Comparison of ENCODE assay signal across 8 cellular contexts in the genomic region with DNA sequence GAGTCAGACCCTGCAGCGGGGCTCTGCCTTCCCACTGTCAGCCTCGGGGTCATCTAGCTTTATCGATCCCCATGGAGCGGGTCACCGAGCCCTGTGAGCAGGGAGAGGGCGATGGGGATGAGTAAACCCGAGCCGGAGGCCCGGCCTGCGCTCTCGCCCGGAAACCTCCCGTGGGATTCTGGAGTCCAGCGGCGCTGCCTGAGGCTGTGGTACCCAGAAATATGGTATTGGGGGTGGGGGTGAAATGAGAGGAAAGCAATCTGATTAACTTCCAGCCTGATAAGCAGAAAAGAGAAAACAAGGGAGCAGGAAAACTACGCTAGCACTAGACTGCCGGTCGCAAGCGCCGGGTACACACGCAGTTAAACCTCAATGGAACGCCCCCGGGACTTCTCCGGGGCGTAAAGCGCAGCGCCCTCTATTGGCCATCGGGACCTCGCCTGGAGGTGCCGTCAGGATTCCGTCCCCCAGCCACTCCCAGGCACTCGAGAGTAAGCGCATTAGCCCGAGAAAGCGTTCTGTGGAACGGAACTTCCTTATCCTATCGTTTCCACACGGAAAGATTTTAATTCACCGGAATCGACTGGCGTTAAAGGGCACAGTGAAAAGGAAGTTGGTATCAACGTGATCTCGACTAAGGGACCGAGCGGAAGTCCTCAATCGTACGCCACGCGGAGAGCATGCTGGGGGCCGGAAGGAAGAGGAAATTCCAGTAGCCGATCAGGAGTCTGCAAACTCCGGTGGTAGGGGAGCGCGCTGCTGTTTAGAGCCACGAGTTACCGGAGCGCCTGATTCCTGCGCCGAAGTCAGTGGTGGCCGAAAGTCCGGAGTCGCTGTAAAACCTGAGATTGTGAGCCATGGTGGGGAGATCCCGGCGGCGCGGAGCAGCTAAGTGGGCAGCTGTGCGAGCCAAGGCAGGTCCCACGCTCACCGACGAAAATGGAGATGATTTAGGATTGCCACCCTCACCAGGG. TPM values are rescaled to one million over a fixed set of nuclear protein-coding genes. Genes with fewer than 3 reads are reported as not detected.
DNase-seq lines count a peak whose midpoint lies in the region; ATAC-seq, FAIRE-seq and TF ChIP-seq lines count a peak whose summit lies in the region.

A gene with protein sequence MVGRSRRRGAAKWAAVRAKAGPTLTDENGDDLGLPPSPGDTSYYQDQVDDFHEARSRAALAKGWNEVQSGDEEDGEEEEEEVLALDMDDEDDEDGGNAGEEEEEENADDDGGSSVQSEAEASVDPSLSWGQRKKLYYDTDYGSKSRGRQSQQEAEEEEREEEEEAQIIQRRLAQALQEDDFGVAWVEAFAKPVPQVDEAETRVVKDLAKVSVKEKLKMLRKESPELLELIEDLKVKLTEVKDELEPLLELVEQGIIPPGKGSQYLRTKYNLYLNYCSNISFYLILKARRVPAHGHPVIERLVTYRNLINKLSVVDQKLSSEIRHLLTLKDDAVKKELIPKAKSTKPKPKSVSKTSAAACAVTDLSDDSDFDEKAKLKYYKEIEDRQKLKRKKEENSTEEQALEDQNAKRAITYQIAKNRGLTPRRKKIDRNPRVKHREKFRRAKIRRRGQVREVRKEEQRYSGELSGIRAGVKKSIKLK (plus strand): TSS at position 712 of the 974 bp plus-strand sequence. CDS start 146 bp downstream, at position 858.

- no peaks in the 10 kb centered on the region for H3K36me3 ChIP-seq in mammary epithelial cell (ENCODE audit: insufficient read depth, low read length)
- peaks cover 13% of the 10 kb centered on the region for H3K36me3 ChIP-seq in iPS-20b (ENCODE audit: insufficient read depth, low read depth, low read length)
- no peaks in the 10 kb centered on the region for H3K36me3 ChIP-seq in small intestine (ENCODE audit: control insufficient read depth in 2 of 2, insufficient read depth in 2 of 2, low read length in 2 of 2)

- H3K4me3 ChIP-seq in mammary epithelial cell (replicated peaks in 1 of 3; ENCODE audit: insufficient read depth in 1 of 3, low read depth in 2 of 3, low read length in 3 of 3) = peak within 1 kb of the TSS; percentile 63 to 80 (median 75)
- H3K4me3 ChIP-seq in iPS-20b (ENCODE audit: low read length) = peak within 1 kb of the TSS; percentile 97
- H3K4me3 ChIP-seq in small intestine (ENCODE audit: low read depth in 1 of 2, low read length in 2 of 2) = peak within 1 kb of the TSS; percentile 46 to 92

- H3K9ac ChIP-seq in mammary epithelial cell (ENCODE audit: insufficient read depth, low read length) (peak within 1 kb of the TSS; percentile 77), iPS-20b (ENCODE audit: low read depth, low read length) (peak within 1 kb of the TSS; percentile 94)

- H3K9me3 ChIP-seq in mammary epithelial cell (replicated peaks; ENCODE audit: insufficient read depth, low read length) = no peaks in the 10 kb centered on the region
- H3K9me3 ChIP-seq in iPS-20b (ENCODE audit: insufficient read depth, low read depth, low read length) = no peaks in the 10 kb centered on the region
- no peaks in the 10 kb centered on the region for H3K9me3 ChIP-seq in small intestine (ENCODE audit: control insufficient read depth, low read depth)

- H3K4me2 ChIP-seq in mammary epithelial cell (ENCODE audit: insufficient read depth, low read depth, low read length) = peak within 1 kb of the TSS; percentile 94

- ATAC-seq in GM18867 (IDR thresholded peaks at IDR 0.05; ENCODE audit: unreplicated experiment) (peak; percentile 90), HG03108 (IDR thresholded peaks at IDR 0.05; ENCODE audit: unreplicated experiment) (peak; percentile 90)

- CTCF ChIA-PET in mammary epithelial cell (lab: Charles Lee; ENCODE audit: low non-redundant PET) = no interaction called here

- FAIRE-seq in small intestine (lab: Jason Lieb, UNC) = no peak

- TSS peak; percentile 94 for BruUV-seq in mammary epithelial cell (replicated peaks; lab: Mats Ljungman, UMichigan)

- peak within 1 kb of the TSS; percentile 95 for H3K27ac ChIP-seq in VCaP
- peak within 1 kb of the TSS; percentile 70 for H3K27ac ChIP-seq in mammary epithelial cell (ENCODE audit: insufficient read depth, low read depth, low read length)
- H3K27ac ChIP-seq in iPS-20b (ENCODE audit: low read length) = peak within 1 kb of the TSS; percentile 88
- peak within 1 kb of the TSS; percentile 97 to 98 for H3K27ac ChIP-seq in small intestine (ENCODE audit: low read depth in 1 of 2, low read length in 1 of 2)

- peak; percentile 100 for TF ChIP-seq CTCF in VCaP (conservative IDR thresholded peaks at IDR 0.05)
- TF ChIP-seq CTCF in mammary epithelial cell (conservative IDR thresholded peaks at IDR 0.05 in 1 of 2, IDR thresholded peaks at IDR 0.05 in 1 of 2; ENCODE audit: extremely low read depth in 1 of 2, insufficient read depth in 1 of 2, low read depth in 1 of 2, low read length in 2 of 2) = peak; percentile 95 to 96

- H4K20me1 ChIP-seq in mammary epithelial cell (ENCODE audit: insufficient read depth, low read length) = no peaks in the 10 kb centered on the region

- intact Hi-C loops in mammary epithelial cell (cut with micrococcal nuclease) = loop anchor here (1.0 to 10.0 kb wide), 6 partner anchors 16 to 1627 kb away; a partner anchor contains a TSS

- in situ Hi-C loops in ACHN (cut with HindIII; ENCODE audit: low pct_ligation_motif_present, low pct_unique_long_range_greater_than_20kb, low sequenced_read_pairs) (no loop called here), mammary epithelial cell (cut with MboI; ENCODE audit: low sequenced_read_pairs in 2 of 2) (loop anchor here in 1 of 2 donors (25.0 kb wide), 1 partner anchor 299 kb away; a partner anchor contains a TSS)

- no peaks in the 10 kb centered on the region for H3K27me3 ChIP-seq in mammary epithelial cell (ENCODE audit: insufficient read depth, low read length)
- H3K27me3 ChIP-seq in iPS-20b (ENCODE audit: insufficient read depth, low read length) = no peaks in the 10 kb centered on the region
- H3K27me3 ChIP-seq in small intestine (ENCODE audit: control insufficient read depth in 2 of 2, insufficient read depth in 2 of 2, low read length in 2 of 2) = no peaks in the 10 kb centered on the region

- peaks cover 19% of the 10 kb centered on the region for H3K4me1 ChIP-seq in mammary epithelial cell (ENCODE audit: insufficient read depth, low read length)
- H3K4me1 ChIP-seq in iPS-20b (ENCODE audit: insufficient read depth, low read length) = peaks cover 8% of the 10 kb centered on the region; the same call in 1 of the 2 replicates
- peaks cover 0 to 11% of the 10 kb centered on the region in 2 donors for H3K4me1 ChIP-seq in small intestine (ENCODE audit: control insufficient read depth in 2 of 2, insufficient read depth in 1 of 2, low read depth in 1 of 2, low read length in 1 of 2)

- 2% methylated on average over 53 of the region's 70 CpGs for WGBS in mammary epithelial cell (ENCODE audit: low coverage, missing lambda C conversion rate)
- WGBS in small intestine, 3 donors = 0% methylated on average over 70 of the region's 70 CpGs

- peak within 1 kb of the TSS; percentile 96 for H2AFZ ChIP-seq in mammary epithelial cell (ENCODE audit: low read depth, low read length)

- dilution Hi-C loops in mammary epithelial cell (cut with HindIII; ENCODE audit: low sequenced_read_pairs) = no loop called here

- peak; percentile 98 for DNase-seq in ACHN
- peak; percentile 93 for DNase-seq in NCI-H2196 (lab: John Stamatoyannopoulos, UW; ENCODE audit: unreplicated experiment)
- DNase-seq in mammary epithelial cell = peak; percentile 99
- peak; percentile 99 for DNase-seq in small intestine

- H3K79me2 ChIP-seq in mammary epithelial cell (ENCODE audit: insufficient read depth, low read length) = peaks cover 40% of the 10 kb centered on the region

RNA-seq across cellular contexts. Expression of the gene that starts here (rescaled TPM):
- total RNA-seq in mammary epithelial cell = 10 to 100 TPM; 14.3 to 40.0 TPM
- polyA plus RNA-seq in mammary epithelial cell (18.2 TPM), small intestine (10 to 100 TPM; 18.6 to 24.8 (median 22.1) TPM)
- polyA minus RNA-seq in mammary epithelial cell = 14.3 TPM

Comparison
In these comparisons a context has a peak if more than half of its experiments do, and no peak if none do; other contexts are left out.
1. Peak in every context shown above with its lines: DNase-seq, ATAC-seq, H3K4me3 ChIP-seq and H3K27ac ChIP-seq.